In the genomic region with DNA sequence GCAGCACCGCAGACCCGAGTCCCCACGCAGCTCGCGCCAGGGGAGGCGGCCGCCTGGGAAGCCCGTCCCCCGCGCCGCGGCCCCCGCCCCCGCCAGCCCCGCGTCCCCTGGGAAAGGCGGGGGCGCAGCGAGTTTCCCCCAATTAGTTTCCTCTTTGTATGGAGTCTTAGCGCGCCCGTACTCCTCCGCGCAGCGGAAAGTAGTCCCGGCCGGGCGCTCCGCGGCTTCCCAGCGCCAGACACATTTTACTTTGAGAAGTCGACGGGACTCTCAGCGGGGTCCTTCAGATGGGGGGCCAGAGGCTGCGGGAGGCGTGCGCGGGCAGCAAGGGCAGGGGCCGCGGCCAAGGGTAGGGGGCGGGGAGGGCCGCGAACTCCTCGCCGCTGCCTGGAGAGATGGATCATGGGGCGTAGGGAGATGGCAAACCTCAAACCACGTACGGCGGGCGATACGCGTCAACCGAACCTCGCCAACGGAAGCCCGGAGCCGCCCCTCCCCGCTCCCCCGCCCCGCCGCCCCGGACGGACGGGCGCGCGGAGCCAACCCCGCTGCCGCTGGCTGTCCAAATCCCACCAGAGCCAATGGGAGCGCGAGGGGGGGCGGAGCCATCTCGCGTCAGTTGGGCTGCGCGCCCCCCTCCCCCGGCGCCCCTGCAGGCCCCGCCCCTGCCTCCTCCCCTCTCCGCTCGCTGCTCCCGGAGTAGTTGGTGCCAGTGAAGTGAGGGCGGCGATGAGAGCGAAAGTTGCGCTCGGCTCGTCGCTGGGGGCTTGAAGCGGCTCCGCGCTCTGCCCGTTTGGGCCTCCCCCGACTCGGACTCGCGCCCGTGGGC, we compare ENCODE assay signal across 1 cellular context.
A peak's percentile ranks its signal among the peaks of the same experiment; 100 is the strongest.
TF ChIP-seq lines count a peak whose summit lies in the region.

A gene (plus strand): TSS at position 706 of the 829 bp plus-strand sequence. CDS start 238 bp downstream, outside the sequence.

TF ChIP-seq in HEK293, 187 proteins besides CTCF, POLR2A, EP300 and RAD21 (continued from another document and continues in another):
- TF ChIP-seq, protein P1, sequence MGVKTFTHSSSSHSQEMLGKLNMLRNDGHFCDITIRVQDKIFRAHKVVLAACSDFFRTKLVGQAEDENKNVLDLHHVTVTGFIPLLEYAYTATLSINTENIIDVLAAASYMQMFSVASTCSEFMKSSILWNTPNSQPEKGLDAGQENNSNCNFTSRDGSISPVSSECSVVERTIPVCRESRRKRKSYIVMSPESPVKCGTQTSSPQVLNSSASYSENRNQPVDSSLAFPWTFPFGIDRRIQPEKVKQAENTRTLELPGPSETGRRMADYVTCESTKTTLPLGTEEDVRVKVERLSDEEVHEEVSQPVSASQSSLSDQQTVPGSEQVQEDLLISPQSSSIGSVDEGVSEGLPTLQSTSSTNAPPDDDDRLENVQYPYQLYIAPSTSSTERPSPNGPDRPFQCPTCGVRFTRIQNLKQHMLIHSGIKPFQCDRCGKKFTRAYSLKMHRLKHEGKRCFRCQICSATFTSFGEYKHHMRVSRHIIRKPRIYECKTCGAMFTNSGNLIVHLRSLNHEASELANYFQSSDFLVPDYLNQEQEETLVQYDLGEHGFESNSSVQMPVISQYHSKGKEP (tag by site-specific recombination; IDR thresholded peaks at IDR 0.05), result no peak
- TF ChIP-seq, protein P2, sequence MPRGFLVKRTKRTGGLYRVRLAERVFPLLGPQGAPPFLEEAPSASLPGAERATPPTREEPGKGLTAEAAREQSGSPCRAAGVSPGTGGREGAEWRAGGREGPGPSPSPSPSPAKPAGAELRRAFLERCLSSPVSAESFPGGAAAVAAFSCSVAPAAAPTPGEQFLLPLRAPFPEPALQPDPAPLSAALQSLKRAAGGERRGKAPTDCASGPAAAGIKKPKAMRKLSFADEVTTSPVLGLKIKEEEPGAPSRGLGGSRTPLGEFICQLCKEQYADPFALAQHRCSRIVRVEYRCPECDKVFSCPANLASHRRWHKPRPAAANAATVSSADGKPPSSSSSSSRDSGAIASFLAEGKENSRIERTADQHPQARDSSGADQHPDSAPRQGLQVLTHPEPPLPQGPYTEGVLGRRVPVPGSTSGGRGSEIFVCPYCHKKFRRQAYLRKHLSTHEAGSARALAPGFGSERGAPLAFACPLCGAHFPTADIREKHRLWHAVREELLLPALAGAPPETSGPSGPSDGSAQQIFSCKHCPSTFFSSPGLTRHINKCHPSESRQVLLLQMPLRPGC (tag by site-specific recombination; IDR thresholded peaks at IDR 0.05), result peak; percentile 75
- TF ChIP-seq, protein P3, sequence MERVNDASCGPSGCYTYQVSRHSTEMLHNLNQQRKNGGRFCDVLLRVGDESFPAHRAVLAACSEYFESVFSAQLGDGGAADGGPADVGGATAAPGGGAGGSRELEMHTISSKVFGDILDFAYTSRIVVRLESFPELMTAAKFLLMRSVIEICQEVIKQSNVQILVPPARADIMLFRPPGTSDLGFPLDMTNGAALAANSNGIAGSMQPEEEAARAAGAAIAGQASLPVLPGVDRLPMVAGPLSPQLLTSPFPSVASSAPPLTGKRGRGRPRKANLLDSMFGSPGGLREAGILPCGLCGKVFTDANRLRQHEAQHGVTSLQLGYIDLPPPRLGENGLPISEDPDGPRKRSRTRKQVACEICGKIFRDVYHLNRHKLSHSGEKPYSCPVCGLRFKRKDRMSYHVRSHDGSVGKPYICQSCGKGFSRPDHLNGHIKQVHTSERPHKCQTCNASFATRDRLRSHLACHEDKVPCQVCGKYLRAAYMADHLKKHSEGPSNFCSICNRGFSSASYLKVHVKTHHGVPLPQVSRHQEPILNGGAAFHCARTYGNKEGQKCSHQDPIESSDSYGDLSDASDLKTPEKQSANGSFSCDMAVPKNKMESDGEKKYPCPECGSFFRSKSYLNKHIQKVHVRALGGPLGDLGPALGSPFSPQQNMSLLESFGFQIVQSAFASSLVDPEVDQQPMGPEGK (tag by site-specific recombination; IDR thresholded peaks at IDR 0.05), result peak; percentile 97
- TF ChIP-seq, protein P4, sequence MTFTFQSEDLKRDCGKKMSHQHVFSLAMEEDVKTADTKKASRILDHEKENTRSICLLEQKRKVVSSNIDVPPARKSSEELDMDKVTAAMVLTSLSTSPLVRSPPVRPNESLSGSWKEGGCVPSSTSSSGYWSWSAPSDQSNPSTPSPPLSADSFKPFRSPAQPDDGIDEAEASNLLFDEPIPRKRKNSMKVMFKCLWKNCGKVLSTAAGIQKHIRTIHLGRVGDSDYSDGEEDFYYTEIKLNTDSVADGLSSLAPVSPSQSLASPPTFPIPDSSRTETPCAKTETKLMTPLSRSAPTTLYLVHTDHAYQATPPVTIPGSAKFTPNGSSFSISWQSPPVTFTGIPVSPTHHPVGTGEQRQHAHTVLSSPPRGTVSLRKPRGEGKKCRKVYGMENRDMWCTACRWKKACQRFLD (tag by site-specific recombination; IDR thresholded peaks at IDR 0.05), result no peak
- TF ChIP-seq ZIC2 (tag by site-specific recombination; IDR thresholded peaks at IDR 0.05) (peak; percentile 99), ZNF354C (tag by site-specific recombination; IDR thresholded peaks at IDR 0.05; ENCODE audit: borderline replicate concordance, low read depth) (no peak), ZNF776 (tag by site-specific recombination; IDR thresholded peaks at IDR 0.05; ENCODE audit: borderline replicate concordance) (no peak), ZNF274 (IDR thresholded peaks at IDR 0.05; ENCODE audit: low read length) (no peak), ZNF274 (tag by site-specific recombination; IDR thresholded peaks at IDR 0.05; ENCODE audit: borderline replicate concordance) (no peak), KLF8 (tag by site-specific recombination; IDR thresholded peaks at IDR 0.05) (peak; percentile 88), ZNF571 (tag by site-specific recombination; IDR thresholded peaks at IDR 0.05) (no peak), ZNF223 (tag by site-specific recombination; IDR thresholded peaks at IDR 0.05) (no peak), ZNF843 (tag by site-specific recombination; IDR thresholded peaks at IDR 0.05) (peak; percentile 70), ZNF624 (tag by site-specific recombination; IDR thresholded peaks at IDR 0.05) (0 out of 2 replicates have a peak, but pooled peaks have one; percentile 17), ZNF366 (tag by site-specific recombination; conservative IDR thresholded peaks at IDR 0.05) (peak; percentile 77), ZNF501 (tag by site-specific recombination; IDR thresholded peaks at IDR 0.05) (peak; percentile 92), ZNF670 (tag by site-specific recombination; IDR thresholded peaks at IDR 0.05; ENCODE audit: low read depth) (no peak), ZBTB8A (tag by site-specific recombination; IDR thresholded peaks at IDR 0.05) (peak; percentile 87), ZNF266 (tag by site-specific recombination; IDR thresholded peaks at IDR 0.05; ENCODE audit: low read depth) (no peak), SP7 (tag by site-specific recombination; IDR thresholded peaks at IDR 0.05) (peak; percentile 88), ZNF677 (tag by site-specific recombination; IDR thresholded peaks at IDR 0.05) (no peak), ZFP3 (tag by site-specific recombination; IDR thresholded peaks at IDR 0.05; ENCODE audit: low read depth) (peak; percentile 52; the same call in 1 of the 2 replicates), ZNF792 (tag by site-specific recombination; IDR thresholded peaks at IDR 0.05) (no peak), ZNF701 (tag by site-specific recombination; IDR thresholded peaks at IDR 0.05) (no peak), ZNF335 (tag by site-specific recombination; conservative IDR thresholded peaks at IDR 0.05) (peak; percentile 57)
- TF ChIP-seq, protein P5, sequence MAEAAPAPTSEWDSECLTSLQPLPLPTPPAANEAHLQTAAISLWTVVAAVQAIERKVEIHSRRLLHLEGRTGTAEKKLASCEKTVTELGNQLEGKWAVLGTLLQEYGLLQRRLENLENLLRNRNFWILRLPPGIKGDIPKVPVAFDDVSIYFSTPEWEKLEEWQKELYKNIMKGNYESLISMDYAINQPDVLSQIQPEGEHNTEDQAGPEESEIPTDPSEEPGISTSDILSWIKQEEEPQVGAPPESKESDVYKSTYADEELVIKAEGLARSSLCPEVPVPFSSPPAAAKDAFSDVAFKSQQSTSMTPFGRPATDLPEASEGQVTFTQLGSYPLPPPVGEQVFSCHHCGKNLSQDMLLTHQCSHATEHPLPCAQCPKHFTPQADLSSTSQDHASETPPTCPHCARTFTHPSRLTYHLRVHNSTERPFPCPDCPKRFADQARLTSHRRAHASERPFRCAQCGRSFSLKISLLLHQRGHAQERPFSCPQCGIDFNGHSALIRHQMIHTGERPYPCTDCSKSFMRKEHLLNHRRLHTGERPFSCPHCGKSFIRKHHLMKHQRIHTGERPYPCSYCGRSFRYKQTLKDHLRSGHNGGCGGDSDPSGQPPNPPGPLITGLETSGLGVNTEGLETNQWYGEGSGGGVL (tag by site-specific recombination; IDR thresholded peaks at IDR 0.05), result peak; percentile 69
- TF ChIP-seq, protein P6, sequence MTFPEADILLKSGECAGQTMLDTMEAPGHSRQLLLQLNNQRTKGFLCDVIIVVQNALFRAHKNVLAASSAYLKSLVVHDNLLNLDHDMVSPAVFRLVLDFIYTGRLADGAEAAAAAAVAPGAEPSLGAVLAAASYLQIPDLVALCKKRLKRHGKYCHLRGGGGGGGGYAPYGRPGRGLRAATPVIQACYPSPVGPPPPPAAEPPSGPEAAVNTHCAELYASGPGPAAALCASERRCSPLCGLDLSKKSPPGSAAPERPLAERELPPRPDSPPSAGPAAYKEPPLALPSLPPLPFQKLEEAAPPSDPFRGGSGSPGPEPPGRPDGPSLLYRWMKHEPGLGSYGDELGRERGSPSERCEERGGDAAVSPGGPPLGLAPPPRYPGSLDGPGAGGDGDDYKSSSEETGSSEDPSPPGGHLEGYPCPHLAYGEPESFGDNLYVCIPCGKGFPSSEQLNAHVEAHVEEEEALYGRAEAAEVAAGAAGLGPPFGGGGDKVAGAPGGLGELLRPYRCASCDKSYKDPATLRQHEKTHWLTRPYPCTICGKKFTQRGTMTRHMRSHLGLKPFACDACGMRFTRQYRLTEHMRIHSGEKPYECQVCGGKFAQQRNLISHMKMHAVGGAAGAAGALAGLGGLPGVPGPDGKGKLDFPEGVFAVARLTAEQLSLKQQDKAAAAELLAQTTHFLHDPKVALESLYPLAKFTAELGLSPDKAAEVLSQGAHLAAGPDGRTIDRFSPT (tag by site-specific recombination; IDR thresholded peaks at IDR 0.05), result peak; percentile 89
- TF ChIP-seq, protein P7, sequence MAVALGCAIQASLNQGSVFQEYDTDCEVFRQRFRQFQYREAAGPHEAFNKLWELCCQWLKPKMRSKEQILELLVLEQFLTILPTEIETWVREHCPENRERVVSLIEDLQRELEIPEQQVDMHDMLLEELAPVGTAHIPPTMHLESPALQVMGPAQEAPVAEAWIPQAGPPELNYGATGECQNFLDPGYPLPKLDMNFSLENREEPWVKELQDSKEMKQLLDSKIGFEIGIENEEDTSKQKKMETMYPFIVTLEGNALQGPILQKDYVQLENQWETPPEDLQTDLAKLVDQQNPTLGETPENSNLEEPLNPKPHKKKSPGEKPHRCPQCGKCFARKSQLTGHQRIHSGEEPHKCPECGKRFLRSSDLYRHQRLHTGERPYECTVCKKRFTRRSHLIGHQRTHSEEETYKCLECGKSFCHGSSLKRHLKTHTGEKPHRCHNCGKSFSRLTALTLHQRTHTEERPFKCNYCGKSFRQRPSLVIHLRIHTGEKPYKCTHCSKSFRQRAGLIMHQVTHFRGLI (tag by site-specific recombination; IDR thresholded peaks at IDR 0.05), result peak; percentile 78
- TF ChIP-seq, protein P8, sequence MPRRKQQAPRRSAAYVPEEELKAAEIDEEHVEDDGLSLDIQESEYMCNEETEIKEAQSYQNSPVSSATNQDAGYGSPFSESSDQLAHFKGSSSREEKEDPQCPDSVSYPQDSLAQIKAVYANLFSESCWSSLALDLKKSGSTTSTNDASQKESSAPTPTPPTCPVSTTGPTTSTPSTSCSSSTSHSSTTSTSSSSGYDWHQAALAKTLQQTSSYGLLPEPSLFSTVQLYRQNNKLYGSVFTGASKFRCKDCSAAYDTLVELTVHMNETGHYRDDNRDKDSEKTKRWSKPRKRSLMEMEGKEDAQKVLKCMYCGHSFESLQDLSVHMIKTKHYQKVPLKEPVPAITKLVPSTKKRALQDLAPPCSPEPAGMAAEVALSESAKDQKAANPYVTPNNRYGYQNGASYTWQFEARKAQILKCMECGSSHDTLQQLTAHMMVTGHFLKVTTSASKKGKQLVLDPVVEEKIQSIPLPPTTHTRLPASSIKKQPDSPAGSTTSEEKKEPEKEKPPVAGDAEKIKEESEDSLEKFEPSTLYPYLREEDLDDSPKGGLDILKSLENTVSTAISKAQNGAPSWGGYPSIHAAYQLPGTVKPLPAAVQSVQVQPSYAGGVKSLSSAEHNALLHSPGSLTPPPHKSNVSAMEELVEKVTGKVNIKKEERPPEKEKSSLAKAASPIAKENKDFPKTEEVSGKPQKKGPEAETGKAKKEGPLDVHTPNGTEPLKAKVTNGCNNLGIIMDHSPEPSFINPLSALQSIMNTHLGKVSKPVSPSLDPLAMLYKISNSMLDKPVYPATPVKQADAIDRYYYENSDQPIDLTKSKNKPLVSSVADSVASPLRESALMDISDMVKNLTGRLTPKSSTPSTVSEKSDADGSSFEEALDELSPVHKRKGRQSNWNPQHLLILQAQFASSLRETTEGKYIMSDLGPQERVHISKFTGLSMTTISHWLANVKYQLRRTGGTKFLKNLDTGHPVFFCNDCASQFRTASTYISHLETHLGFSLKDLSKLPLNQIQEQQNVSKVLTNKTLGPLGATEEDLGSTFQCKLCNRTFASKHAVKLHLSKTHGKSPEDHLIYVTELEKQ (tag by site-specific recombination; IDR thresholded peaks at IDR 0.05; ENCODE audit: borderline replicate concordance), result 0 out of 2 replicates have a peak, but pooled peaks have one; percentile 47
- TF ChIP-seq, protein P9, sequence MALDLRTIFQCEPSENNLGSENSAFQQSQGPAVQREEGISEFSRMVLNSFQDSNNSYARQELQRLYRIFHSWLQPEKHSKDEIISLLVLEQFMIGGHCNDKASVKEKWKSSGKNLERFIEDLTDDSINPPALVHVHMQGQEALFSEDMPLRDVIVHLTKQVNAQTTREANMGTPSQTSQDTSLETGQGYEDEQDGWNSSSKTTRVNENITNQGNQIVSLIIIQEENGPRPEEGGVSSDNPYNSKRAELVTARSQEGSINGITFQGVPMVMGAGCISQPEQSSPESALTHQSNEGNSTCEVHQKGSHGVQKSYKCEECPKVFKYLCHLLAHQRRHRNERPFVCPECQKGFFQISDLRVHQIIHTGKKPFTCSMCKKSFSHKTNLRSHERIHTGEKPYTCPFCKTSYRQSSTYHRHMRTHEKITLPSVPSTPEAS (tag by site-specific recombination; IDR thresholded peaks at IDR 0.05), result peak; percentile 53
- TF ChIP-seq, protein P10, sequence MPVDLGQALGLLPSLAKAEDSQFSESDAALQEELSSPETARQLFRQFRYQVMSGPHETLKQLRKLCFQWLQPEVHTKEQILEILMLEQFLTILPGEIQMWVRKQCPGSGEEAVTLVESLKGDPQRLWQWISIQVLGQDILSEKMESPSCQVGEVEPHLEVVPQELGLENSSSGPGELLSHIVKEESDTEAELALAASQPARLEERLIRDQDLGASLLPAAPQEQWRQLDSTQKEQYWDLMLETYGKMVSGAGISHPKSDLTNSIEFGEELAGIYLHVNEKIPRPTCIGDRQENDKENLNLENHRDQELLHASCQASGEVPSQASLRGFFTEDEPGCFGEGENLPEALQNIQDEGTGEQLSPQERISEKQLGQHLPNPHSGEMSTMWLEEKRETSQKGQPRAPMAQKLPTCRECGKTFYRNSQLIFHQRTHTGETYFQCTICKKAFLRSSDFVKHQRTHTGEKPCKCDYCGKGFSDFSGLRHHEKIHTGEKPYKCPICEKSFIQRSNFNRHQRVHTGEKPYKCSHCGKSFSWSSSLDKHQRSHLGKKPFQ (tag by site-specific recombination; IDR thresholded peaks at IDR 0.05), result peak; percentile 62
